10 cellular contexts compared by ENCODE assay signal in the genomic region with DNA sequence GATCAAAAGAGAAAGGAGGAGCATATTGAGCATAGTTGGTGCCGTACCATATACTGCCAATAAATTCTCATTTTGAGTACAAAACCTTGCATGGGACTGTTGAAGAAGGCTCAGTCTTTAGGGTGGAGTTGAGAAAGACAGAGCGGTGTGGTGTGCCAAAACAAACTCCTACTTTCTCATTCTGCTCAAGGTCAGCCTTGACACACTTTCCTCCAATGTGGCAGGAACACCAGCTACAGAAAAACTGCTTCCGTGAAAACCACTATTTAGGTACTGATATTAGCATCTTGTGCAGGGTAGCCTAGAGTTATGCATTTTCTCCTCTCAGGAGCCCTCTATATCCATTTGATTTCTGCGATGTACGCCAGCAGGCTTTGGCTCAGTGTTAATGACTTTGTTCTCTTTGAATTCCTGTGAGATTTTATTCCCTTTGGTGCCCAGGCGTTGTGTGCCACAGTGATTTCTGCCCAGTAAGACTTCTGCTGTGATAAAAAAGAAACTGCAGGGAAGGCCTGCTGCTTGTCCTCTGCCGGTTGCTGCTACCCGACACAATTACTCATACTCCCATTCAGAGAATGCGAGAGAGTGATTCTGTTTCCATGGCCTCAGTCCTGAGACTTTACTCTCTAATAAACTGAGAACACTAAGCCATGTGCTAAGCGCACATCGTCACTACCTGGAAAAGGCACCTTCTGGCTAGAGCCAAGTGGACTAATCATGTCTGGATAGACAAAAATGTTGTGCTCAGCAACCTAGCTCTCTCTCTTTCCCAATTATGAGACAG.
DNase-seq lines count a peak whose midpoint lies in the region; ATAC-seq and TF ChIP-seq lines count a peak whose summit lies in the region.
"Had no signal": no experiment of that assay in that cellular context is flagged by ENCODE, and none has a peak within 500 bp of the region (broad histone marks: within the 10 kb centered on the region; RNA-seq: fewer than 3 reads in every experiment).

No MANE protein-coding gene starts in this region.

- H3K4me3 ChIP-seq in SK-N-SH (ENCODE audit: low read depth in 2 of 2, low read length in 1 of 2): no peak overlapping the region
- no peak overlapping the region for H3K4me3 ChIP-seq in fibroblast of pulmonary artery (replicated peaks; ENCODE audit: low read depth, low read length)

- H3K4me1 ChIP-seq in SK-N-SH (ENCODE audit: control insufficient read depth in 1 of 2, insufficient read depth in 2 of 2, low read depth in 1 of 2, low read length in 1 of 2) (peaks cover 0 to 10% of the 10 kb centered on the region in 2 experiments; a peak in 2 of 4 replicates), foreskin keratinocyte (no peaks in the 10 kb centered on the region)

- no peak for TF ChIP-seq CTCF in SK-N-SH (IDR thresholded peaks at IDR 0.05)
- no peak for TF ChIP-seq CTCF in fibroblast of pulmonary artery (IDR thresholded peaks at IDR 0.05; ENCODE audit: low read length, missing control alignments)
- no peak for TF ChIP-seq CTCF in foreskin keratinocyte (conservative IDR thresholded peaks at IDR 0.05)

- no peak for TF ChIP-seq EP300 in SK-N-SH (IDR thresholded peaks at IDR 0.05; ENCODE audit: borderline replicate concordance in 1 of 2, low read depth in 1 of 2, low read length in 1 of 2)

- H3K79me2 ChIP-seq in SK-N-SH (ENCODE audit: insufficient read depth): no peaks in the 10 kb centered on the region

- no peaks in the 10 kb centered on the region for H3K9me2 ChIP-seq in SK-N-SH

- no peaks in the 10 kb centered on the region for H3K27me3 ChIP-seq in SK-N-SH (ENCODE audit: insufficient read depth)
- no peaks in the 10 kb centered on the region for H3K27me3 ChIP-seq in foreskin keratinocyte

- H3F3A ChIP-seq in SK-N-SH (replicated peaks; ENCODE audit: insufficient read depth): no peaks in the 10 kb centered on the region

- no peak overlapping the region for H3K9ac ChIP-seq in SK-N-SH

- H2AFZ ChIP-seq in SK-N-SH (ENCODE audit: low read depth): peak overlapping the region; percentile 60; the same call in 1 of the 2 replicates

- H3K27ac ChIP-seq in SK-N-SH (ENCODE audit: low read depth in 2 of 2, low read length in 1 of 2) (no peak overlapping the region), foreskin keratinocyte (no peak overlapping the region)

- WGBS in SK-N-SH (ENCODE audit: low lambda C conversion rate): 88% methylated on average over 10 of the region's 11 CpGs

- H3K36me3 ChIP-seq in SK-N-SH (replicated peaks in 1 of 2; ENCODE audit: control insufficient read depth in 1 of 2, insufficient read depth in 2 of 2, low read length in 1 of 2): no peaks in the 10 kb centered on the region

- DNase-seq in AG20443 (ENCODE audit: low spot score) (peak; percentile 57), SK-N-SH (no peak), fibroblast of pulmonary artery (ENCODE audit: low read depth) (peak; percentile 56), pons (ENCODE audit: low spot score) (peak; percentile 8), foreskin keratinocyte (no peak), amniotic stem cell (lab: John Stamatoyannopoulos, UW) (no peak), NCI-H748 (lab: John Stamatoyannopoulos, UW; ENCODE audit: unreplicated experiment) (no peak)
- DNase-seq in effector CD8-positive, alpha-beta T cell (lab: John Stamatoyannopoulos, UW): no peak
- DNase-seq: activated CD4-positive, CD25-positive, alpha-beta regulatory T cell; NCI-H1417 treated with DMSO at 0.1 percent for 48 hours had no signal

- ATAC-seq in foreskin keratinocyte: no peak

- POLR2A ChIA-PET in SK-N-SH (lab: Yijun Ruan, JAX): no interaction called here

- no peak for TF ChIP-seq RAD21 in SK-N-SH (IDR thresholded peaks at IDR 0.05; ENCODE audit: low read length)

- H3K4me2 ChIP-seq in SK-N-SH: no peak overlapping the region

- no peaks in the 10 kb centered on the region for H4K20me1 ChIP-seq in SK-N-SH (ENCODE audit: insufficient read depth)

- H3K9me3 ChIP-seq in SK-N-SH: no peaks in the 10 kb centered on the region

- CTCF ChIA-PET in SK-N-SH (lab: Yijun Ruan, JAX): no interaction called here

TF ChIP-seq in SK-N-SH, 30 proteins besides CTCF, POLR2A, EP300 and RAD21:
- TF ChIP-seq TEAD4 (IDR thresholded peaks at IDR 0.05; ENCODE audit: borderline replicate concordance, insufficient read depth): no peak
TF ChIP-seq in SK-N-SH: peak in this region for 0.

Comparison
In these comparisons a context has a peak if more than half of its experiments do, and no peak if none do; other contexts are left out.
1. DNase-seq: peak in AG20443 (single experiment), fibroblast of pulmonary artery (single experiment) and pons (single experiment); none in SK-N-SH (single experiment), foreskin keratinocyte (0 of 2), effector CD8-positive, alpha-beta T cell (single experiment), amniotic stem cell (single experiment) and NCI-H748 (single experiment).